ENCODE assay signal across 22 cellular contexts in the genomic region with DNA sequence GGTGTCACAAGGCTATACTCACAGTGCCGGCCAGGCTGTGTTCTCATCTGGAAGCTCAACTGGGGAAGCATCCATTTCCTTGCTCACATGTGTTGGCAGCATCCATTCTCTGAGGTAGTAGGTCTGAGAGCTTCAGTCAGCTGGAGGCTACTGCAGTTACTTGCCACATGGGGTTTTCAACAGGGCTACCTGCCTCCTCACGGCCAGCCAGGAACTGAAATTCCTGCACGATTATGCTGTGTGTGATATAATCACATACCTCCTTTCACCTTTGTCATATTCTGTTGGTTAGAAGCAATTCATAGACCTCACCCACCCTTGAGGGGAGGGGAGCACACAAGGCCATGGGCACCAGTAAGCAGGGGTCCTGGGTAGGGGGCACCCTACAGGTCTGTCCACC.
"Had no signal": no experiment of that assay in that cellular context is flagged by ENCODE, and none has a peak within 500 bp of the region (broad histone marks: within the 10 kb centered on the region; RNA-seq: fewer than 3 reads in every experiment).

No MANE protein-coding gene starts in this region.

- H3K27me3 ChIP-seq: SJSA1 had no signal

- DNase-seq: KBM-7, MV-4-11, NCI-H1048, NCI-H1105, NCI-H1417, NCI-H1436 treated with DMSO at 0.1 percent for 48 hours, NCI-H187, NCI-H2029, NCI-H2081 treated with DMSO at 0.1 percent for 48 hours, NCI-H2171, NCI-H226, NCI-H446, NCI-H510A, NCI-H524 treated with DMSO at 0.1 percent for 48 hours, NCI-H69, NCI-H774, Right ventricle myocardium superior, RPMI8226, SIG-M5 had no signal

- H3K4me1 ChIP-seq: SJSA1 had no signal

- H3K9me3 ChIP-seq: SJSA1 had no signal

- H3K36me3 ChIP-seq: SJSA1 had no signal

- H3K4me3 ChIP-seq: SJSA1, SK-N-MC had no signal

- H3K27ac ChIP-seq: HL-60, SJSA1, SK-N-MC had no signal
